In genomic region chr9:82144803-82145202, GRCh38 we compare ENCODE assay signal across 27 cellular contexts.
"Had no signal": no experiment of that assay in that cellular context is flagged by ENCODE, and none has a peak within 500 bp of the region (broad histone marks: within the 10 kb centered on the region; RNA-seq: fewer than 3 reads in every experiment).

No MANE protein-coding gene starts in this region.

- FAIRE-seq: urothelium cell line had no signal

- H3K4me3 ChIP-seq: stomach, suprapubic skin, testis, thoracic aorta, thyroid gland, tibial artery, tibial nerve, transverse colon, upper lobe of left lung, upper lobe of right lung, uterus, vagina had no signal

- H3K27me3 ChIP-seq: stomach, suprapubic skin, testis, thyroid gland, tibial artery, tibial nerve, transverse colon, upper lobe of left lung, upper lobe of right lung, uterus, vagina had no signal

- H3K9me3 ChIP-seq: stomach, suprapubic skin, testis, thoracic aorta, thyroid gland, tibial artery, tibial nerve, transverse colon, upper lobe of left lung, upper lobe of right lung, uterus, vagina had no signal

- DNase-seq: stimulated activated CD4-positive, alpha-beta T cell treated with anti-CD3 and anti-CD28 coated beads, Interleukin-2, amount 100 ng/mL, for 48 hours; stimulated activated CD4-positive, alpha-beta T cell treated with anti-CD3 and anti-CD28 coated beads, Interleukin-4, amount 100 ng/mL, for 1 hour; stimulated activated CD4-positive, alpha-beta T cell treated with anti-CD3 and anti-CD28 coated beads, Interleukin-4, amount 100 ng/mL, for 24 hours; stimulated activated CD4-positive, alpha-beta T cell treated with anti-CD3 and anti-CD28 coated beads, Interleukin-4, amount 100 ng/mL, for 4 hours; stimulated activated CD8-positive, alpha-beta memory T cell treated with anti-CD3 and anti-CD28 coated beads, Interleukin-4, amount 100 ng/mL, for 48 hours; stimulated activated naive B cell treated with anti-CD40 and anti-IgM and Interleukin-4, amounts not matched to agents 10 μg/mL and 1 μg/mL and 100 μg/mL, for 72 hours; stimulated activated naive CD4-positive, alpha-beta T cell; stimulated activated naive CD4-positive, alpha-beta T cell treated with Interleukin-2 at 50 U/mL for 16 hours; stimulated activated naive CD8-positive, alpha-beta T cell treated with anti-CD3 and anti-CD28 coated beads, Interleukin-15, amount 100 ng/mL, for 72 hours; stimulated activated naive CD8-positive, alpha-beta T cell treated with anti-CD3 and anti-CD28 coated beads, Interleukin-15, Interleukin-2, amounts not matched to agents 100 U/mL and 50 U/mL, for 24 hours; stomach; substantia nigra; testis; thyroid gland; tibial artery; transverse colon; trophoblast cell; upper lobe of right lung; uterus had no signal

- H3K4me1 ChIP-seq: stomach, testis, tibial artery, transverse colon, upper lobe of left lung, upper lobe of right lung had no signal

- H3K36me3 ChIP-seq: stomach, suprapubic skin, thoracic aorta, thyroid gland, tibial artery, tibial nerve, transverse colon, upper lobe of left lung, upper lobe of right lung, uterus, vagina had no signal

- H3K27ac ChIP-seq: stomach, suprapubic skin, testis, thoracic aorta, thyroid gland, tibial artery, tibial nerve, transverse colon, upper lobe of left lung, upper lobe of right lung, uterus, vagina had no signal

- ATAC-seq: stimulated activated effector memory CD8-positive, alpha-beta T cell treated with anti-CD3 and anti-CD28 coated beads, Interleukin-12 subunit alpha, Interleukin-12 subunit beta, amount 100 ng/mL, for 72 hours; stimulated activated memory B cell treated with anti-CD40 and anti-IgM and Interleukin-4, amounts not matched to agents 10 μg/mL and 1 μg/mL and 100 μg/mL, for 72 hours; stimulated activated naive B cell treated with anti-CD40 and anti-IgM and Interleukin-4, amounts not matched to agents 10 μg/mL and 1 μg/mL and 100 μg/mL, for 72 hours; stimulated activated naive CD8-positive, alpha-beta T cell treated with anti-CD3 and anti-CD28 coated beads, Interleukin-15, amount 100 ng/mL, for 72 hours; stimulated activated naive CD8-positive, alpha-beta T cell treated with anti-CD3 and anti-CD28 coated beads, Interleukin-15, Interleukin-2, amounts not matched to agents 100 U/mL and 50 U/mL, for 24 hours; upper lobe of right lung had no signal
